ENCODE assay signal across 8 cellular contexts in genomic region chr16:84648595-84649510, GRCh38. TPM values are rescaled to one million over a fixed set of nuclear protein-coding genes. Genes with fewer than 3 reads are reported as not detected.
DNase-seq lines count a peak whose midpoint lies in the region; ATAC-seq and TF ChIP-seq lines count a peak whose summit lies in the region.

No MANE protein-coding gene starts in this region.

- H3K9me3 Mint-ChIP-seq in activated naive CD4-positive, alpha-beta T cell treated with anti-CD3 and anti-CD28 coated beads, Interleukin-2, amount 50 U/mL, for 24 hours, result no peaks in the 10 kb centered on the region

- peaks cover 4% of the 10 kb centered on the region for H3K4me1 ChIP-seq in NT2/D1 (ENCODE audit: insufficient read depth, insufficient read length)
- peaks cover 49% of the 10 kb centered on the region for H3K4me1 ChIP-seq in left ventricle myocardium inferior

- intact Hi-C loops in left ventricle myocardium inferior (cut with micrococcal nuclease), result no loop called here

- H3K4me3 Mint-ChIP-seq in activated naive CD4-positive, alpha-beta T cell treated with anti-CD3 and anti-CD28 coated beads, Interleukin-2, amount 50 U/mL, for 24 hours, result peak overlapping the region; percentile 80

- peaks cover 57% of the 10 kb centered on the region for H3K4me1 Mint-ChIP-seq in activated naive CD4-positive, alpha-beta T cell treated with anti-CD3 and anti-CD28 coated beads, Interleukin-2, amount 50 U/mL, for 24 hours

- DNase-seq in HFF-Myc (ENCODE audit: extremely low read depth, low read depth), result no peak
- no peak for DNase-seq in NT2/D1 (ENCODE audit: low read depth, low spot score)
- DNase-seq in left ventricle myocardium inferior, result peak; percentile 69
- peak; percentile 72 for DNase-seq in retina
- DNase-seq in Kasumi-1 (lab: John Stamatoyannopoulos, UW), result no peak
- no peak for DNase-seq in NCI-H526 treated with DMSO at 0.1 percent for 48 hours (lab: John Stamatoyannopoulos, UW)

- H3K27me3 Mint-ChIP-seq in activated naive CD4-positive, alpha-beta T cell treated with anti-CD3 and anti-CD28 coated beads, Interleukin-2, amount 50 U/mL, for 24 hours, result no peaks in the 10 kb centered on the region

- ATAC-seq in GM18498 (IDR thresholded peaks at IDR 0.05; ENCODE audit: unreplicated experiment), result peak; percentile 74

- H3K36me3 Mint-ChIP-seq in activated naive CD4-positive, alpha-beta T cell treated with anti-CD3 and anti-CD28 coated beads, Interleukin-2, amount 50 U/mL, for 24 hours, result peaks cover 11% of the 10 kb centered on the region

- H3K27ac Mint-ChIP-seq in activated naive CD4-positive, alpha-beta T cell treated with anti-CD3 and anti-CD28 coated beads, Interleukin-2, amount 50 U/mL, for 24 hours, result peak overlapping the region; percentile 74

- H3K9me3 ChIP-seq in NT2/D1 (ENCODE audit: insufficient read depth, low read length), result no peaks in the 10 kb centered on the region
- no peaks in the 10 kb centered on the region for H3K9me3 ChIP-seq in left ventricle myocardium inferior (replicated peaks)

- H3K9ac ChIP-seq in NT2/D1 (ENCODE audit: insufficient read length, low read depth), result peak overlapping the region; percentile 81

- TF ChIP-seq CTCF in HFF-Myc (IDR thresholded peaks at IDR 0.05; ENCODE audit: low read depth, low read length, missing control alignments), result no peak
- no peak for TF ChIP-seq CTCF in left ventricle myocardium inferior (IDR thresholded peaks at IDR 0.05; ENCODE audit: borderline replicate concordance)

- H3K4me3 ChIP-seq in HFF-Myc (replicated peaks; ENCODE audit: low read depth, low read length) (peak overlapping the region; percentile 65), NT2/D1 (ENCODE audit: insufficient read length, low read depth) (peak overlapping the region; percentile 73), left ventricle myocardium inferior (peak overlapping the region; percentile 88)

- H3K27ac ChIP-seq in left ventricle myocardium inferior (replicated peaks), result peak overlapping the region; percentile 96

- H3K36me3 ChIP-seq in NT2/D1 (ENCODE audit: insufficient read depth, insufficient read length, low read length), result peaks cover 21% of the 10 kb centered on the region
- peaks cover 31% of the 10 kb centered on the region for H3K36me3 ChIP-seq in left ventricle myocardium inferior

- H3K27me3 ChIP-seq in NT2/D1 (ENCODE audit: insufficient read depth, insufficient read length), result peaks cover 23% of the 10 kb centered on the region
- no peaks in the 10 kb centered on the region for H3K27me3 ChIP-seq in left ventricle myocardium inferior (ENCODE audit: low read depth)

RNA-seq across cellular contexts. Expression of gene KLHL36, which starts 0.5 kb away (rescaled TPM):
- 84.4 TPM for total RNA-seq in left ventricle myocardium inferior

RNA-seq across cellular contexts. Expression of gene COTL1, which starts 31.0 kb away (rescaled TPM):
- total RNA-seq in left ventricle myocardium inferior, result 13.3 TPM

RNA-seq across cellular contexts. Expression of gene USP10, which starts 50.9 kb away (rescaled TPM):
- 66.7 TPM for total RNA-seq in left ventricle myocardium inferior

Comparison
In these comparisons a context has a peak if more than half of its experiments do, and no peak if none do; other contexts are left out.
1. DNase-seq: peak in left ventricle myocardium inferior (single experiment) and retina (single experiment); none in HFF-Myc (single experiment), NT2/D1 (single experiment), Kasumi-1 (0 of 2) and NCI-H526 treated with DMSO at 0.1 percent for 48 hours (single experiment).
2. Peak in every context shown above with its lines, with median percentiles within 50 percentile points of each other: H3K4me3 ChIP-seq.